8 cellular contexts compared by ENCODE assay signal in genomic region chr2:15941970-15942710, GRCh38. TPM values are rescaled to one million over a fixed set of nuclear protein-coding genes. Genes with fewer than 3 reads are reported as not detected.
DNase-seq lines count a peak whose midpoint lies in the region; ATAC-seq and TF ChIP-seq lines count a peak whose summit lies in the region.

No MANE protein-coding gene starts in this region.

- ATAC-seq in GM21515 (IDR thresholded peaks at IDR 0.05; ENCODE audit: unreplicated experiment) (no peak), GM18520 (IDR thresholded peaks at IDR 0.05; ENCODE audit: unreplicated experiment) (no peak)

- no peak overlapping the region for H3K27ac ChIP-seq in neural progenitor cell

- peaks cover 6% of the 10 kb centered on the region for H3K27me3 Mint-ChIP-seq in neural progenitor cell (ENCODE audit: insufficient read depth, low read depth)

- peaks cover 41% of the 10 kb centered on the region for H3K4me1 Mint-ChIP-seq in neural progenitor cell

- H3K4me1 ChIP-seq in neural progenitor cell = peaks cover 23% of the 10 kb centered on the region

- peaks cover 69% of the 10 kb centered on the region for H3K79me2 ChIP-seq in neural progenitor cell (ENCODE audit: low read depth)

- no peak for TF ChIP-seq CTCF in epithelial cell of esophagus (IDR thresholded peaks at IDR 0.05; ENCODE audit: insufficient read depth, low read depth, low read length, missing control alignments)
- no peak for TF ChIP-seq CTCF in neural progenitor cell (IDR thresholded peaks at IDR 0.05)

- H3K4me2 ChIP-seq in neural progenitor cell = peak overlapping the region; percentile 90

- no peak overlapping the region for H3K4me3 ChIP-seq in epithelial cell of esophagus (ENCODE audit: low read length)
- H3K4me3 ChIP-seq in neural progenitor cell = peak overlapping the region; percentile 78

- H3K36me3 ChIP-seq in neural progenitor cell = peaks cover 7% of the 10 kb centered on the region

- peak overlapping the region; percentile 23 for H3K9ac ChIP-seq in neural progenitor cell

- peaks cover 43% of the 10 kb centered on the region for H4K20me1 ChIP-seq in neural progenitor cell (ENCODE audit: low read depth)

- H3K36me3 Mint-ChIP-seq in neural progenitor cell = peaks cover 34% of the 10 kb centered on the region

- peaks cover 44% of the 10 kb centered on the region for H3F3A ChIP-seq in neural progenitor cell (ENCODE audit: low read depth)

- H2AFZ ChIP-seq in neural progenitor cell (replicated peaks) = no peak overlapping the region

- H3K9me3 Mint-ChIP-seq in neural progenitor cell = peaks cover 4% of the 10 kb centered on the region

- no peaks in the 10 kb centered on the region for H3K27me3 ChIP-seq in neural progenitor cell

- peak overlapping the region; percentile 98 for H3K4me3 Mint-ChIP-seq in neural progenitor cell

- H3K9me3 ChIP-seq in neural progenitor cell (ENCODE audit: low read depth) = no peaks in the 10 kb centered on the region

- H3K27ac Mint-ChIP-seq in neural progenitor cell = no peak overlapping the region

- DNase-seq in GM03348 (ENCODE audit: low spot score) (peak; percentile 38), NCI-H748 treated with DMSO at 0.1 percent for 48 hours (lab: John Stamatoyannopoulos, UW) (peak; percentile 6), epithelial cell of esophagus (ENCODE audit: low read depth) (peak; percentile 8), neural progenitor cell (ENCODE audit: low spot score) (peak; percentile 64), NCI-H1105 (lab: John Stamatoyannopoulos, UW) (no peak), COLO829 (ENCODE audit: low spot score) (no peak)

RNA-seq across cellular contexts. Expression of gene MYCN, which starts 1.8 kb away (rescaled TPM):
- 24.7 and 26.7 TPM in 2 replicates for total RNA-seq in neural progenitor cell (ENCODE audit: low replicate concordance)

Comparison
In these comparisons a context has a peak if more than half of its experiments do, and no peak if none do; other contexts are left out.
1. DNase-seq: peak in GM03348 (single experiment), NCI-H748 treated with DMSO at 0.1 percent for 48 hours (single experiment), epithelial cell of esophagus (single experiment) and neural progenitor cell (single experiment); none in NCI-H1105 (single experiment) and COLO829 (single experiment).